29 cellular contexts compared by ENCODE assay signal in genomic region chr11:80162387-80162786, GRCh38.
"Had no signal": no experiment of that assay in that cellular context is flagged by ENCODE, and none has a peak within 500 bp of the region (broad histone marks: within the 10 kb centered on the region; RNA-seq: fewer than 3 reads in every experiment).

No MANE protein-coding gene starts in this region.

- H3K27ac ChIP-seq: coronary artery, esophagus squamous epithelium, heart right ventricle, ovary, psoas muscle, stomach, thyroid gland had no signal

- DNase-seq: dermis blood vessel endothelial cell; effector memory CD4-positive, alpha-beta T cell; erythroblast; esophagus squamous epithelium; foreskin melanocyte; glutamatergic neuron; heart right ventricle; hypothalamus; kidney; midbrain; naive thymus-derived CD8-positive, alpha-beta T cell; nephron progenitor cell; occipital lobe; ovary; posterior cingulate gyrus; psoas muscle; right cardiac atrium; small intestine; stimulated activated CD4-positive, alpha-beta T cell treated with anti-CD3 and anti-CD28 coated beads, Interleukin-12 subunit alpha, Interleukin-12 subunit beta, amount 100 ng/mL, for 4 hours; stimulated activated CD4-positive, alpha-beta T cell treated with anti-CD3 and anti-CD28 coated beads, Interleukin-1b, Interleukin-23, amount 100 ng/mL, for 48 hours; stimulated activated CD4-positive, alpha-beta T cell treated with anti-CD3 and anti-CD28 coated beads, Interleukin-4, amount 100 ng/mL, for 1 hour; stimulated activated naive CD4-positive, alpha-beta T cell treated with Interleukin-2 at 50 U/mL for 16 hours; stomach; thyroid gland; trophoblast cell had no signal

- H3K4me1 ChIP-seq: esophagus squamous epithelium, heart right ventricle, psoas muscle, stomach, thyroid gland had no signal

- H3K36me3 ChIP-seq: esophagus squamous epithelium, heart right ventricle, ovary, stomach, thyroid gland had no signal

- H3K36me3 Mint-ChIP-seq: naive thymus-derived CD8-positive, alpha-beta T cell; stimulated activated effector memory CD8-positive, alpha-beta T cell treated with anti-CD3 and anti-CD28 coated beads, Interleukin-12 subunit alpha, Interleukin-12 subunit beta, amount 100 ng/mL, for 72 hours had no signal

- H3K9me3 ChIP-seq: esophagus squamous epithelium, heart right ventricle, ovary, psoas muscle, stomach, thyroid gland had no signal

- H3K27me3 Mint-ChIP-seq: naive thymus-derived CD8-positive, alpha-beta T cell had no signal

- H3K9me3 Mint-ChIP-seq: nephron progenitor cell had no signal

- H3K27ac Mint-ChIP-seq: naive thymus-derived CD8-positive, alpha-beta T cell; nephron progenitor cell; stimulated activated effector memory CD8-positive, alpha-beta T cell treated with anti-CD3 and anti-CD28 coated beads, Interleukin-12 subunit alpha, Interleukin-12 subunit beta, amount 100 ng/mL, for 72 hours had no signal

- H3K4me1 Mint-ChIP-seq: nephron progenitor cell; stimulated activated effector memory CD8-positive, alpha-beta T cell treated with anti-CD3 and anti-CD28 coated beads, Interleukin-12 subunit alpha, Interleukin-12 subunit beta, amount 100 ng/mL, for 72 hours had no signal

- ATAC-seq: heart right ventricle; left lobe of liver; naive thymus-derived CD8-positive, alpha-beta T cell; psoas muscle; right cardiac atrium; stimulated activated effector memory CD8-positive, alpha-beta T cell treated with anti-CD3 and anti-CD28 coated beads, Interleukin-12 subunit alpha, Interleukin-12 subunit beta, amount 100 ng/mL, for 72 hours had no signal

- H3K27me3 ChIP-seq: esophagus squamous epithelium, heart right ventricle, ovary, stomach, thyroid gland had no signal

- H3K4me3 Mint-ChIP-seq: naive thymus-derived CD8-positive, alpha-beta T cell; nephron progenitor cell; stimulated activated effector memory CD8-positive, alpha-beta T cell treated with anti-CD3 and anti-CD28 coated beads, Interleukin-12 subunit alpha, Interleukin-12 subunit beta, amount 100 ng/mL, for 72 hours had no signal

- H3K4me3 ChIP-seq: coronary artery, esophagus squamous epithelium, heart right ventricle, lung, ovary, psoas muscle, stomach, thyroid gland had no signal
